ENCODE assay signal across 8 cellular contexts in genomic region chr3:36992806-36993325, GRCh38. TPM values are rescaled to one million over a fixed set of nuclear protein-coding genes. Genes with fewer than 3 reads are reported as not detected.
DNase-seq lines count a peak whose midpoint lies in the region; ATAC-seq and TF ChIP-seq lines count a peak whose summit lies in the region.

TSS of gene EPM2AIP1 (minus strand) at chr3:36993131. CDS start at chr3:36993077, 54 bp downstream.

- H3K36me3 ChIP-seq in esophagus squamous epithelium (peaks cover 0 to 38% (median 4%) of the 10 kb centered on the region in 3 donors), neuronal stem cell (replicated peaks in 1 of 2; ENCODE audit: control insufficient read depth in 2 of 2, insufficient read depth in 2 of 2, low read length in 2 of 2) (peaks cover 4 to 73% of the 10 kb centered on the region in 2 donors)

- peak within 1 kb of the TSS; percentile 93 to 99 (median 98) for H3K27ac ChIP-seq in esophagus squamous epithelium
- H3K27ac ChIP-seq in neuronal stem cell (replicated peaks; ENCODE audit: low read length): peak within 1 kb of the TSS; percentile 92

- H3K23ac ChIP-seq in neuronal stem cell (ENCODE audit: low read depth, low read length, poor library complexity): peak within 1 kb of the TSS; percentile 66

- peak in 3 of 4 donors; percentile 88 to 96 (median 94) for TF ChIP-seq POLR2A in esophagus squamous epithelium (IDR thresholded peaks at IDR 0.05)

- H2BK5ac ChIP-seq in neuronal stem cell (ENCODE audit: low read length): peak within 1 kb of the TSS; percentile 68

- H3K4ac ChIP-seq in neuronal stem cell (ENCODE audit: low read length): no peak within 1 kb of the TSS

- WGBS in esophagus squamous epithelium, 2 donors: 0 to 1% methylated on average over 8 to 41 of the region's 48 CpGs
- WGBS in neuronal stem cell (ENCODE audit: extremely low coverage in 2 of 2, insufficient read length in 2 of 2, insufficient replicate concordance in 1 of 2), 2 donors: no CpG with 5 or more reads among the region's 48 CpGs

- no peak within 1 kb of the TSS for H4K91ac ChIP-seq in neuronal stem cell (ENCODE audit: low read depth, low read length, poor library complexity)

- H2AK5ac ChIP-seq in neuronal stem cell (ENCODE audit: low read depth, low read length): peak within 1 kb of the TSS; percentile 9

- peak; percentile 61 to 96 for DNase-seq in stimulated activated CD4-positive, alpha-beta T cell treated with anti-CD3 and anti-CD28 coated beads, Interleukin-4, amount 100 ng/mL, for 48 hours (ENCODE audit: low read depth in 2 of 2)
- no peak for DNase-seq in stimulated activated CD4-positive, alpha-beta T cell treated with anti-CD3 and anti-CD28 coated beads, Interleukin-1b, Interleukin-23, amount 100 ng/mL, for 48 hours
- DNase-seq in esophagus squamous epithelium (lab: John Stamatoyannopoulos, UW) (no peak), neuronal stem cell (ENCODE audit: low spot score) (no peak), hypothalamus (lab: John Stamatoyannopoulos, UW) (no peak), ACHN (no peak)

- H2BK15ac ChIP-seq in neuronal stem cell (ENCODE audit: low read length): no peak within 1 kb of the TSS

- peak; percentile 87 for ATAC-seq in HG02981 (IDR thresholded peaks at IDR 0.05; ENCODE audit: unreplicated experiment)

- no peak within 1 kb of the TSS for H4K8ac ChIP-seq in neuronal stem cell (ENCODE audit: low read depth, low read length)

- in situ Hi-C loops in ACHN (cut with HindIII; ENCODE audit: low pct_ligation_motif_present, low pct_unique_long_range_greater_than_20kb, low sequenced_read_pairs): no loop called here

- no peaks in the 10 kb centered on the region for H3K79me1 ChIP-seq in neuronal stem cell (ENCODE audit: low read depth, low read length)

- H3K27me3 ChIP-seq in esophagus squamous epithelium (no peaks in the 10 kb centered on the region), neuronal stem cell (ENCODE audit: control insufficient read depth in 3 of 3, insufficient read depth in 3 of 3, low read depth in 1 of 3, low read length in 3 of 3) (no peaks in the 10 kb centered on the region)

- H3K4me1 ChIP-seq in esophagus squamous epithelium: peaks cover 19 to 58% (median 45%) of the 10 kb centered on the region in 3 donors
- peaks cover 2 to 14% of the 10 kb centered on the region in 2 donors for H3K4me1 ChIP-seq in neuronal stem cell (ENCODE audit: control insufficient read depth in 2 of 2, insufficient read depth in 1 of 2, low read depth in 1 of 2, low read length in 2 of 2)

- intact Hi-C loops in T-helper 1 cell treated with Interleukin-12 subunit alpha and Interleukin-12 subunit beta and Interleukin-4 antibody, amounts not matched to agents 30 ng/mL and 1 ng/mL, for 36 hours (cut with micrococcal nuclease): loop anchor here (1.0 to 10.0 kb wide), 11 partner anchors 35 to 1172 kb away; partner anchors contain the start of genes ACAA1 and OXSR1
- intact Hi-C loops in esophagus squamous epithelium (cut with DNase I): no loop called here

- no peak within 1 kb of the TSS for H2BK120ac ChIP-seq in neuronal stem cell (ENCODE audit: low read depth, low read length)

- peak within 1 kb of the TSS; percentile 22 for H3K14ac ChIP-seq in neuronal stem cell (ENCODE audit: low read length)

- peak in 4 of 6 experiments; percentile 26 to 41 (median 34) for TF ChIP-seq CTCF in esophagus squamous epithelium (IDR thresholded peaks at IDR 0.05)

- H3K18ac ChIP-seq in neuronal stem cell (ENCODE audit: low read length): peak within 1 kb of the TSS; percentile 98

- H3K9me3 ChIP-seq in esophagus squamous epithelium (no peaks in the 10 kb centered on the region), neuronal stem cell (replicated peaks in 1 of 2; ENCODE audit: control insufficient read depth in 2 of 2, insufficient read depth in 1 of 2, low read depth in 1 of 2, low read length in 2 of 2) (no peaks in the 10 kb centered on the region)

- H2BK12ac ChIP-seq in neuronal stem cell (ENCODE audit: low read length): no peak within 1 kb of the TSS

- peak within 1 kb of the TSS; percentile 48 for H3K4me2 ChIP-seq in neuronal stem cell (ENCODE audit: insufficient read depth, low read length, poor library complexity, severe bottlenecking)

- H3K9ac ChIP-seq in neuronal stem cell (ENCODE audit: low read depth, low read length, poor library complexity): peak within 1 kb of the TSS; percentile 94

- peak within 1 kb of the TSS; percentile 65 to 87 (median 74) for H3K4me3 ChIP-seq in esophagus squamous epithelium
- peak within 1 kb of the TSS; percentile 78 to 91 for H3K4me3 ChIP-seq in neuronal stem cell (ENCODE audit: low read length in 2 of 2)

- H2AFZ ChIP-seq in neuronal stem cell (ENCODE audit: low read length): peak within 1 kb of the TSS; percentile 90

RNA-seq across cellular contexts. Expression of gene EPM2AIP1, which starts in this region (rescaled TPM):
- 16.8 and 21.8 TPM in 2 replicates for total RNA-seq in T-helper 1 cell treated with Interleukin-12 subunit alpha and Interleukin-12 subunit beta and Interleukin-4 antibody, amounts not matched to agents 30 ng/mL and 1 ng/mL, for 36 hours
- 10 to 100 TPM in 1 of 4 donors, 1 to 10 TPM in 3; 5.5 to 13.9 (median 7.7) TPM for total RNA-seq in esophagus squamous epithelium
- 25.6 TPM for polyA plus RNA-seq in neuronal stem cell (2013, experiment 1 of 2)
- 25.9 TPM for polyA plus RNA-seq in neuronal stem cell (2013, experiment 2 of 2)

Comparison
In these comparisons a context has a peak if more than half of its experiments do, and no peak if none do; other contexts are left out.
1. DNase-seq: peak in stimulated activated CD4-positive, alpha-beta T cell treated with anti-CD3 and anti-CD28 coated beads, Interleukin-4, amount 100 ng/mL, for 48 hours (2 of 2); none in stimulated activated CD4-positive, alpha-beta T cell treated with anti-CD3 and anti-CD28 coated beads, Interleukin-1b, Interleukin-23, amount 100 ng/mL, for 48 hours (single experiment), esophagus squamous epithelium (single experiment), neuronal stem cell (single experiment), hypothalamus (0 of 51) and ACHN (single experiment).